1 cellular context compared by ENCODE assay signal in the genomic region with DNA sequence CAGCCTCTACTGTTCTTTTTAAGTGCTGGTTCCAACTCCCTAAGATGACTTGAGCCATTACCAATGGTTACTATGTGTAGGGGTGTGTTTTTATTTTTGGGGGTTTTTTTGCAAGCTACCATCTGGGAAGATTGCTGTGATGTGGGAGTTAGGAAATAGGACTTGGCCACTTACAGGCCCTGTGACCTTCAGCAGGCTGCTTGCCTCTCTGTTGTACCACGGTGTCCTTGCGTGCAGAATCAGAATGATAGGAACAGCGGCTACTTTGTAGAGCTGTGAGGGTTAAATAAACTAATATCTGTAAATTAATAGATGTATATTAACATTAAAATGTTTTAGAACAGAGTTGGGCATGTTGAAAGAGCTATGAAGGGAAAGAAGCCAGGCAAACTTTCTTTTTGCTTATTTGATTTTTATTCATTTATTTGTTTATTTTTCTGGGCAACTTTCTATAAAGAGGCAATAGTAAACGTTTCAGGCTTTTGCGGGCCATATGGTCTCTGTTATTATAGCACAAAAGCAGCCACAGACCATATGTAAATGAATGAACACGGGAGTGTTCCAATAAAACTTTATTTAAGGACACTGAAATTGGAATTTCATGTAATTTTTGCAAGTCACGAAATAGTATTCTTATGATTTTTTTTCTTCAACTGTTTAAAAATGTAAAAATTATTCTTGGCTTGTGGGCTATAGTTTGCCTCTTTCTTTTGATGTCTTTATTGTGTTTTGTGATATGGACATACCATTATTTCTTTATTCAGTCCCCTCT.
A peak's percentile ranks its signal among the peaks of the same experiment; 100 is the strongest.
TF ChIP-seq lines count a peak whose summit lies in the region.

No MANE protein-coding gene starts in this region.

TF ChIP-seq in GM12878, 131 proteins besides CTCF, POLR2A, EP300 and RAD21:
- TF ChIP-seq BMI1 (IDR thresholded peaks at IDR 0.05; ENCODE audit: borderline replicate concordance): no peak
- TF ChIP-seq MXI1 (IDR thresholded peaks at IDR 0.05; ENCODE audit: low read depth, low read length): no peak
- no peak for TF ChIP-seq TBL1XR1 (IDR thresholded peaks at IDR 0.05; ENCODE audit: low read depth, low read length)
- TF ChIP-seq HDAC6 (IDR thresholded peaks at IDR 0.05; ENCODE audit: unreplicated experiment): no peak
- no peak for TF ChIP-seq RB1 (IDR thresholded peaks at IDR 0.05; ENCODE audit: borderline replicate concordance)
- TF ChIP-seq, protein P1, sequence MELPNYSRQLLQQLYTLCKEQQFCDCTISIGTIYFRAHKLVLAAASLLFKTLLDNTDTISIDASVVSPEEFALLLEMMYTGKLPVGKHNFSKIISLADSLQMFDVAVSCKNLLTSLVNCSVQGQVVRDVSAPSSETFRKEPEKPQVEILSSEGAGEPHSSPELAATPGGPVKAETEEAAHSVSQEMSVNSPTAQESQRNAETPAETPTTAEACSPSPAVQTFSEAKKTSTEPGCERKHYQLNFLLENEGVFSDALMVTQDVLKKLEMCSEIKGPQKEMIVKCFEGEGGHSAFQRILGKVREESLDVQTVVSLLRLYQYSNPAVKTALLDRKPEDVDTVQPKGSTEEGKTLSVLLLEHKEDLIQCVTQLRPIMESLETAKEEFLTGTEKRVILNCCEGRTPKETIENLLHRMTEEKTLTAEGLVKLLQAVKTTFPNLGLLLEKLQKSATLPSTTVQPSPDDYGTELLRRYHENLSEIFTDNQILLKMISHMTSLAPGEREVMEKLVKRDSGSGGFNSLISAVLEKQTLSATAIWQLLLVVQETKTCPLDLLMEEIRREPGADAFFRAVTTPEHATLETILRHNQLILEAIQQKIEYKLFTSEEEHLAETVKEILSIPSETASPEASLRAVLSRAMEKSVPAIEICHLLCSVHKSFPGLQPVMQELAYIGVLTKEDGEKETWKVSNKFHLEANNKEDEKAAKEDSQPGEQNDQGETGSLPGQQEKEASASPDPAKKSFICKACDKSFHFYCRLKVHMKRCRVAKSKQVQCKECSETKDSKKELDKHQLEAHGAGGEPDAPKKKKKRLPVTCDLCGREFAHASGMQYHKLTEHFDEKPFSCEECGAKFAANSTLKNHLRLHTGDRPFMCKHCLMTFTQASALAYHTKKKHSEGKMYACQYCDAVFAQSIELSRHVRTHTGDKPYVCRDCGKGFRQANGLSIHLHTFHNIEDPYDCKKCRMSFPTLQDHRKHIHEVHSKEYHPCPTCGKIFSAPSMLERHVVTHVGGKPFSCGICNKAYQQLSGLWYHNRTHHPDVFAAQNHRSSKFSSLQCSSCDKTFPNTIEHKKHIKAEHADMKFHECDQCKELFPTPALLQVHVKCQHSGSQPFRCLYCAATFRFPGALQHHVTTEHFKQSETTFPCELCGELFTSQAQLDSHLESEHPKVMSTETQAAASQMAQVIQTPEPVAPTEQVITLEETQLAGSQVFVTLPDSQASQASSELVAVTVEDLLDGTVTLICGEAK (IDR thresholded peaks at IDR 0.05; ENCODE audit: borderline replicate concordance): peak; percentile 76
- no peak for TF ChIP-seq SREBF2 (IDR thresholded peaks at IDR 0.05; ENCODE audit: low read length)
- TF ChIP-seq ZNF217 (IDR thresholded peaks at IDR 0.05): no peak
